1 cellular context compared by ENCODE assay signal in genomic region chr10:128121750-128122412, GRCh38.
TF ChIP-seq lines count a peak whose summit lies in the region.

No MANE protein-coding gene starts in this region.

TF ChIP-seq in IMR-90, 13 proteins besides CTCF, POLR2A, EP300 and RAD21:
- TF ChIP-seq FOS (IDR thresholded peaks at IDR 0.05; ENCODE audit: low read depth, low read length) (no peak), ELK1 (IDR thresholded peaks at IDR 0.05; ENCODE audit: borderline replicate concordance, low read depth, low read length) (no peak), USF2 (IDR thresholded peaks at IDR 0.05; ENCODE audit: low read depth, low read length) (no peak), CHD1 (IDR thresholded peaks at IDR 0.05; ENCODE audit: low read depth, low read length) (no peak), RCOR1 (IDR thresholded peaks at IDR 0.05; ENCODE audit: insufficient replicate concordance, low read length) (no peak), SMC3 (IDR thresholded peaks at IDR 0.05; ENCODE audit: low read depth, low read length) (no peak), RFX5 (IDR thresholded peaks at IDR 0.05; ENCODE audit: low read depth, low read length) (no peak), MXI1 (IDR thresholded peaks at IDR 0.05; ENCODE audit: borderline replicate concordance, low read depth, low read length) (no peak), NFE2L2 (IDR thresholded peaks at IDR 0.05; ENCODE audit: low read depth, low read length) (no peak), CEBPB (IDR thresholded peaks at IDR 0.05; ENCODE audit: low read depth, low read length) (no peak), MAFK (IDR thresholded peaks at IDR 0.05; ENCODE audit: low read depth, low read length) (no peak), BHLHE40 (IDR thresholded peaks at IDR 0.05; ENCODE audit: low read depth, low read length) (no peak), MAZ (IDR thresholded peaks at IDR 0.05; ENCODE audit: borderline replicate concordance, low read depth, low read length) (no peak)
